In genomic region chrX:105822138-105823091, GRCh38 we compare ENCODE assay signal across 12 cellular contexts. TPM values are rescaled to one million over a fixed set of nuclear protein-coding genes. Genes with fewer than 3 reads are reported as not detected.
DNase-seq lines count a peak whose midpoint lies in the region; ATAC-seq, FAIRE-seq and TF ChIP-seq lines count a peak whose summit lies in the region.
"Had no signal": no experiment of that assay in that cellular context is flagged by ENCODE, and none has a peak within 500 bp of the region (broad histone marks: within the 10 kb centered on the region; RNA-seq: fewer than 3 reads in every experiment).

A gene with protein sequence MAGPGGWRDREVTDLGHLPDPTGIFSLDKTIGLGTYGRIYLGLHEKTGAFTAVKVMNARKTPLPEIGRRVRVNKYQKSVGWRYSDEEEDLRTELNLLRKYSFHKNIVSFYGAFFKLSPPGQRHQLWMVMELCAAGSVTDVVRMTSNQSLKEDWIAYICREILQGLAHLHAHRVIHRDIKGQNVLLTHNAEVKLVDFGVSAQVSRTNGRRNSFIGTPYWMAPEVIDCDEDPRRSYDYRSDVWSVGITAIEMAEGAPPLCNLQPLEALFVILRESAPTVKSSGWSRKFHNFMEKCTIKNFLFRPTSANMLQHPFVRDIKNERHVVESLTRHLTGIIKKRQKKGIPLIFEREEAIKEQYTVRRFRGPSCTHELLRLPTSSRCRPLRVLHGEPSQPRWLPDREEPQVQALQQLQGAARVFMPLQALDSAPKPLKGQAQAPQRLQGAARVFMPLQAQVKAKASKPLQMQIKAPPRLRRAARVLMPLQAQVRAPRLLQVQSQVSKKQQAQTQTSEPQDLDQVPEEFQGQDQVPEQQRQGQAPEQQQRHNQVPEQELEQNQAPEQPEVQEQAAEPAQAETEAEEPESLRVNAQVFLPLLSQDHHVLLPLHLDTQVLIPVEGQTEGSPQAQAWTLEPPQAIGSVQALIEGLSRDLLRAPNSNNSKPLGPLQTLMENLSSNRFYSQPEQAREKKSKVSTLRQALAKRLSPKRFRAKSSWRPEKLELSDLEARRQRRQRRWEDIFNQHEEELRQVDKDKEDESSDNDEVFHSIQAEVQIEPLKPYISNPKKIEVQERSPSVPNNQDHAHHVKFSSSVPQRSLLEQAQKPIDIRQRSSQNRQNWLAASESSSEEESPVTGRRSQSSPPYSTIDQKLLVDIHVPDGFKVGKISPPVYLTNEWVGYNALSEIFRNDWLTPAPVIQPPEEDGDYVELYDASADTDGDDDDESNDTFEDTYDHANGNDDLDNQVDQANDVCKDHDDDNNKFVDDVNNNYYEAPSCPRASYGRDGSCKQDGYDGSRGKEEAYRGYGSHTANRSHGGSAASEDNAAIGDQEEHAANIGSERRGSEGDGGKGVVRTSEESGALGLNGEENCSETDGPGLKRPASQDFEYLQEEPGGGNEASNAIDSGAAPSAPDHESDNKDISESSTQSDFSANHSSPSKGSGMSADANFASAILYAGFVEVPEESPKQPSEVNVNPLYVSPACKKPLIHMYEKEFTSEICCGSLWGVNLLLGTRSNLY (N-terminal part only) (plus strand): TSS chrX:105822539. CDS start chrX:105822846, 307 bp downstream.

- no peaks in the 10 kb centered on the region for H3K9me3 ChIP-seq in adrenal gland (replicated peaks in 1 of 3)
- no peaks in the 10 kb centered on the region for H3K9me3 ChIP-seq in right cardiac atrium (ENCODE audit: control insufficient read depth, low read length)
- no peaks in the 10 kb centered on the region for H3K9me3 ChIP-seq in pancreas
- H3K9me3 ChIP-seq: BE2C had no signal

- TF ChIP-seq CTCF in adrenal gland (IDR thresholded peaks at IDR 0.05) (peak in 1 of 6 experiments; percentile 2), pancreas (IDR thresholded peaks at IDR 0.05) (no peak)

- no peaks in the 10 kb centered on the region for H3K36me3 ChIP-seq in adrenal gland (replicated peaks in 1 of 2)
- no peaks in the 10 kb centered on the region for H3K36me3 ChIP-seq in pancreas
- H3K36me3 ChIP-seq: BE2C had no signal

- H3K4me3 ChIP-seq in adrenal gland (peak within 1 kb of the TSS in 2 of 4 donors; percentile 35 to 55), right cardiac atrium (ENCODE audit: low read length) (peak within 1 kb of the TSS; percentile 26), pancreas (peak within 1 kb of the TSS in 2 of 4 donors; percentile 15 to 38)

- FAIRE-seq in pancreas (lab: Jason Lieb, UNC) (no peak), GM12891 (lab: Jason Lieb, UNC) (no peak)
- FAIRE-seq: GM12892 had no signal

- TF ChIP-seq POLR2A in adrenal gland (IDR thresholded peaks at IDR 0.05) (peak in 1 of 2 donors; percentile 35), GM12891 (IDR thresholded peaks at IDR 0.05; ENCODE audit: low read depth, low read length) (no peak)

- intact Hi-C loops in adrenal gland (cut with DNase I): no loop called here
- intact Hi-C loops in right cardiac atrium (cut with DNase I): no loop called here
- intact Hi-C loops in pancreas (cut with DNase I): no loop called here

- H3K4me1 ChIP-seq in adrenal gland (replicated peaks in 1 of 2) (no peaks in the 10 kb centered on the region), right cardiac atrium (ENCODE audit: control insufficient read depth, insufficient read depth, low read length) (no peaks in the 10 kb centered on the region), pancreas (no peaks in the 10 kb centered on the region)
- H3K4me1 ChIP-seq: BE2C had no signal

- H3K27ac ChIP-seq in adrenal gland (peak within 1 kb of the TSS in 4 of 5 donors; percentile 27 to 77 (median 58)), right cardiac atrium (ENCODE audit: low read length) (no peak within 1 kb of the TSS), pancreas (no peak within 1 kb of the TSS)

- DNase-seq in ACHN (peak; percentile 52), adrenal gland (peak; percentile 27 to 68 (median 54)), right cardiac atrium (peak; percentile 17 to 64 (median 45)), pancreas (peak in 3 of 6 donors; percentile 21 to 74 (median 59)), NCI-H446 (lab: John Stamatoyannopoulos, UW) (no peak), GM12891 (ENCODE audit: insufficient read length, low spot score) (no peak)
- DNase-seq in activated CD8-positive, alpha-beta memory T cell treated with anti-CD3 and anti-CD28 coated beads, Interleukin-2, amount 50 U/mL, for 4 hours: no peak
- DNase-seq: BE2C, GOT3, NCI-H2081 treated with DMSO at 0.1 percent for 48 hours had no signal

- 1 to 33% (median 13%) methylated on average over 31 to 74 of the region's 76 CpGs for WGBS in adrenal gland, 4 donors
- 2% methylated on average over 74 of the region's 76 CpGs for WGBS in right cardiac atrium
- WGBS in pancreas, 2 donors: 2 to 28% methylated on average over 68 to 76 of the region's 76 CpGs

- peaks cover 14% of the 10 kb centered on the region for H3K27me3 ChIP-seq in adrenal gland
- no peaks in the 10 kb centered on the region for H3K27me3 ChIP-seq in right cardiac atrium (ENCODE audit: control insufficient read depth, insufficient read depth)
- H3K27me3 ChIP-seq in pancreas: peaks cover 0 to 52% (median 6%) of the 10 kb centered on the region in 4 donors
- H3K27me3 ChIP-seq: BE2C had no signal

- ATAC-seq in right cardiac atrium: peak; percentile 36 to 74
- ATAC-seq in pancreas: peak; percentile 40 to 71 (median 64)
- ATAC-seq in GM18867 (IDR thresholded peaks at IDR 0.05; ENCODE audit: unreplicated experiment): no peak

- in situ Hi-C loops in ACHN (cut with HindIII; ENCODE audit: low pct_ligation_motif_present, low pct_unique_long_range_greater_than_20kb, low sequenced_read_pairs): no loop called here

TF ChIP-seq in GM12891, 5 proteins besides CTCF, POLR2A, EP300 and RAD21:
- TF ChIP-seq POLR2AphosphoS5 (IDR thresholded peaks at IDR 0.05; ENCODE audit: low read depth, low read length) (no peak), TAF1 (IDR thresholded peaks at IDR 0.05; ENCODE audit: low read depth, low read length) (no peak), SPI1 (IDR thresholded peaks at IDR 0.05; ENCODE audit: low read depth, low read length) (no peak), PAX5 (IDR thresholded peaks at IDR 0.05; ENCODE audit: insufficient read depth, low read length, severe bottlenecking) (no peak), POU2F2 (IDR thresholded peaks at IDR 0.05; ENCODE audit: low read depth, low read length) (no peak)

RNA-seq across cellular contexts. Expression of the gene that starts here (rescaled TPM):
- 10 to 100 TPM; 16.0 to 81.6 (median 39.4) TPM for total RNA-seq in adrenal gland
- polyA plus RNA-seq in adrenal gland: 10 to 100 TPM; 12.2 to 17.9 (median 14.6) TPM
- under 1 TPM; 0.29 to 0.91 (median 0.67) TPM for total RNA-seq in right cardiac atrium
- 0.14 TPM for polyA plus RNA-seq in right cardiac atrium
- 1 to 10 TPM in 2 of 6 donors, under 1 TPM in 4; 0.16 to 1.4 (median 0.57) TPM for total RNA-seq in pancreas
- polyA plus RNA-seq in pancreas: under 1 TPM; 0.14 to 0.15 TPM
- polyA plus RNA-seq in GM12891 (2012; ENCODE audit: low read depth, missing spikeins): not detected

Comparison
In these comparisons a context has a peak if more than half of its experiments do, and no peak if none do; other contexts are left out.
1. RNA of the gene that starts here (total RNA-seq): 16.0 to 81.6 TPM in adrenal gland; 0.16 to 1.4 TPM in pancreas and 0.29 to 0.91 TPM in right cardiac atrium; every median in the first group is over 4 times any median in the second.
2. RNA of the gene that starts here (polyA plus RNA-seq): 12.2 to 17.9 TPM in adrenal gland; 0.14 to 0.15 TPM in pancreas and 0.14 TPM in right cardiac atrium (single experiment); every median in the first group is over 10 times any median in the second.
3. Peak in DNase-seq, ATAC-seq and H3K4me3 ChIP-seq in right cardiac atrium; RNA of the gene not detected or under 1 TPM.
4. DNase-seq: peak in ACHN (single experiment) and adrenal gland (7 of 7); none in activated CD8-positive, alpha-beta memory T cell treated with anti-CD3 and anti-CD28 coated beads, Interleukin-2, amount 50 U/mL, for 4 hours (single experiment), NCI-H446 (0 of 2) and GM12891 (single experiment).
5. H3K27ac ChIP-seq: peak in adrenal gland (4 of 5); none in right cardiac atrium (single experiment) and pancreas (0 of 4).